ENCODE assay signal across 1 cellular context in the genomic region with DNA sequence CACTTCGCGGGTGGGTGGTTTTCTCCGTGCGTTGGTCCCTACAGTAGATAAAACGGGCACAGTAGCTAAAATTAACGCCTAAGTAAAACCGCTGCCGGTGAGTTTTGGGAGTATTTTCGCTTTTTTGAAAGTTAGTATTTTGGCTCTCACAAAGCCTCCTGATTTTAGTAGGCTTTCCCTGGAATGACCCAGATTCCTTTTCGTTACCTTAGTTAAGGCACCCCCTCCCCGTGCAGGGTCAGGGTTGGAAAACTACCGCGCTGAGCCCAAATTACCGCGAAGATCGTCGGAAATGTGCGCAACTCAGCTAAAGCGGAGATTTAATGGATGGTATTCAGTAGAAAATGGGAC.
A peak's percentile ranks its signal among the peaks of the same experiment; 100 is the strongest.
TF ChIP-seq lines count a peak whose summit lies in the region.

No MANE protein-coding gene starts in this region.

TF ChIP-seq in HepG2, 621 proteins besides CTCF, POLR2A, EP300 and RAD21 (continued from another document and continues in another):
- TF ChIP-seq, protein P1, sequence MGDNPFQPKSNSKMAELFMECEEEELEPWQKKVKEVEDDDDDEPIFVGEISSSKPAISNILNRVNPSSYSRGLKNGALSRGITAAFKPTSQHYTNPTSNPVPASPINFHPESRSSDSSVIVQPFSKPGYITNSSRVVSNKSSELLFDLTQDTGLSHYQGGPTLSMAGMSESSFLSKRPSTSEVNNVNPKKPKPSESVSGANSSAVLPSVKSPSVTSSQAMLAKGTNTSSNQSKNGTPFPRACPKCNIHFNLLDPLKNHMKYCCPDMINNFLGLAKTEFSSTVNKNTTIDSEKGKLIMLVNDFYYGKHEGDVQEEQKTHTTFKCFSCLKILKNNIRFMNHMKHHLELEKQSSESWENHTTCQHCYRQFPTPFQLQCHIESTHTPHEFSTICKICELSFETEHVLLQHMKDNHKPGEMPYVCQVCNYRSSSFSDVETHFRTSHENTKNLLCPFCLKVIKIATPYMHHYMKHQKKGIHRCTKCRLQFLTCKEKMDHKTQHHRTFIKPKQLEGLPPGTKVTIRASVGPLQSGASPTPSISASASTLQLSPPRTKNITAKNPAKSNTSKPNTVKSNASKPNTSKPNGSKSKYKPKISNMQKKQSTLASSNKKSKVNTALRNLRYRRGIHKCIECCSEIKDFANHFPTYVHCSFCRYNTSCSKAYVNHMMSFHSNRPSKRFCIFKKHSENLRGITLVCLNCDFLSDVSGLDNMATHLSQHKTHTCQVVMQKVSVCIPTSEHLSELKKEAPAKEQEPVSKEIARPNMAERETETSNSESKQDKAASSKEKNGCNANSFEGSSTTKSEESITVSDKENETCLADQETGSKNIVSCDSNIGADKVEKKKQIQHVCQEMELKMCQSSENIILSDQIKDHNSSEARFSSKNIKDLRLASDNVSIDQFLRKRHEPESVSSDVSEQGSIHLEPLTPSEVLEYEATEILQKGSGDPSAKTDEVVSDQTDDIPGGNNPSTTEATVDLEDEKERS (CRISPR knock-in tag; IDR thresholded peaks at IDR 0.05): no peak
- peak; percentile 73; the same call in 1 of the 2 replicates for TF ChIP-seq ZNF572 (CRISPR knock-in tag; IDR thresholded peaks at IDR 0.05)
- TF ChIP-seq KDM4B (CRISPR knock-in tag; IDR thresholded peaks at IDR 0.05): no peak
- TF ChIP-seq ZNF83 (CRISPR knock-in tag; IDR thresholded peaks at IDR 0.05; ENCODE audit: borderline replicate concordance): 0 out of 2 replicates have a peak, but pooled peaks have one; percentile 37
- no peak for TF ChIP-seq MIXL1 (CRISPR knock-in tag; IDR thresholded peaks at IDR 0.05)
- TF ChIP-seq, protein P2, sequence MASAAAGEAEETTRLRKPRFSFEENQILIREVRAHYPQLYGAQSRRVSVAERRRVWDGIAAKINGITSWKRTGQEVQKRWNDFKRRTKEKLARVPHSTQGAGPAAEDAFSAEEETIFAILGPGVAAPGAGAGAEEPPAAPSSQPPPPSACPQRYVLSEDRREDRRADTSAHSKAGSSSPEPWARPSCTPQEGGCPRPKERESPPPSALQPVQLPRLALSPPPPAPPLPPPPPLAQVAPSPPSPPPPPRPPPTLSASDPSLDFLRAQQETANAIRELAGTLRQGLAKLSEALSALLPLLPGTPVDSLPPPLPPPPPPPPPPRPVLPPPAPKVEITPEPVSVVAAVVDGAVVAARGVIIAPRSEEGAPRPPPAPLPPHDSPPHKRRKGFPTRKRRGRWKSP (CRISPR knock-in tag; IDR thresholded peaks at IDR 0.05): peak; percentile 15; the same call in 1 of the 2 replicates
- TF ChIP-seq, protein P3, sequence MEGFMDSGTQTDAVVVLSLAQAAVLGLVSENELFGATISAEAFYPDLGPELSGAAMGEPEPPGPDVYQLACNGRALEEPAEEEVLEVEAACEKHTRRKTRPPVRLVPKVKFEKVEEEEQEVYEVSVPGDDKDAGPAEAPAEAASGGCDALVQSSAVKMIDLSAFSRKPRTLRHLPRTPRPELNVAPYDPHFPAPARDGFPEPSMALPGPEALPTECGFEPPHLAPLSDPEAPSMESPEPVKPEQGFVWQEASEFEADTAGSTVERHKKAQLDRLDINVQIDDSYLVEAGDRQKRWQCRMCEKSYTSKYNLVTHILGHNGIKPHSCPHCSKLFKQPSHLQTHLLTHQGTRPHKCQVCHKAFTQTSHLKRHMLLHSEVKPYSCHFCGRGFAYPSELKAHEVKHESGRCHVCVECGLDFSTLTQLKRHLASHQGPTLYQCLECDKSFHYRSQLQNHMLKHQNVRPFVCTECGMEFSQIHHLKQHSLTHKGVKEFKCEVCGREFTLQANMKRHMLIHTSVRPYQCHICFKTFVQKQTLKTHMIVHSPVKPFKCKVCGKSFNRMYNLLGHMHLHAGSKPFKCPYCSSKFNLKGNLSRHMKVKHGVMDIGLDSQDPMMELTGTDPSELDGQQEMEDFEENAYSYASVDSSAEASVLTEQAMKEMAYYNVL (CRISPR knock-in tag; IDR thresholded peaks at IDR 0.05; ENCODE audit: borderline replicate concordance): peak; percentile 55; the same call in 1 of the 2 replicates
- TF ChIP-seq ZNF263 (CRISPR knock-in tag; IDR thresholded peaks at IDR 0.05): no peak
- TF ChIP-seq, protein P4, sequence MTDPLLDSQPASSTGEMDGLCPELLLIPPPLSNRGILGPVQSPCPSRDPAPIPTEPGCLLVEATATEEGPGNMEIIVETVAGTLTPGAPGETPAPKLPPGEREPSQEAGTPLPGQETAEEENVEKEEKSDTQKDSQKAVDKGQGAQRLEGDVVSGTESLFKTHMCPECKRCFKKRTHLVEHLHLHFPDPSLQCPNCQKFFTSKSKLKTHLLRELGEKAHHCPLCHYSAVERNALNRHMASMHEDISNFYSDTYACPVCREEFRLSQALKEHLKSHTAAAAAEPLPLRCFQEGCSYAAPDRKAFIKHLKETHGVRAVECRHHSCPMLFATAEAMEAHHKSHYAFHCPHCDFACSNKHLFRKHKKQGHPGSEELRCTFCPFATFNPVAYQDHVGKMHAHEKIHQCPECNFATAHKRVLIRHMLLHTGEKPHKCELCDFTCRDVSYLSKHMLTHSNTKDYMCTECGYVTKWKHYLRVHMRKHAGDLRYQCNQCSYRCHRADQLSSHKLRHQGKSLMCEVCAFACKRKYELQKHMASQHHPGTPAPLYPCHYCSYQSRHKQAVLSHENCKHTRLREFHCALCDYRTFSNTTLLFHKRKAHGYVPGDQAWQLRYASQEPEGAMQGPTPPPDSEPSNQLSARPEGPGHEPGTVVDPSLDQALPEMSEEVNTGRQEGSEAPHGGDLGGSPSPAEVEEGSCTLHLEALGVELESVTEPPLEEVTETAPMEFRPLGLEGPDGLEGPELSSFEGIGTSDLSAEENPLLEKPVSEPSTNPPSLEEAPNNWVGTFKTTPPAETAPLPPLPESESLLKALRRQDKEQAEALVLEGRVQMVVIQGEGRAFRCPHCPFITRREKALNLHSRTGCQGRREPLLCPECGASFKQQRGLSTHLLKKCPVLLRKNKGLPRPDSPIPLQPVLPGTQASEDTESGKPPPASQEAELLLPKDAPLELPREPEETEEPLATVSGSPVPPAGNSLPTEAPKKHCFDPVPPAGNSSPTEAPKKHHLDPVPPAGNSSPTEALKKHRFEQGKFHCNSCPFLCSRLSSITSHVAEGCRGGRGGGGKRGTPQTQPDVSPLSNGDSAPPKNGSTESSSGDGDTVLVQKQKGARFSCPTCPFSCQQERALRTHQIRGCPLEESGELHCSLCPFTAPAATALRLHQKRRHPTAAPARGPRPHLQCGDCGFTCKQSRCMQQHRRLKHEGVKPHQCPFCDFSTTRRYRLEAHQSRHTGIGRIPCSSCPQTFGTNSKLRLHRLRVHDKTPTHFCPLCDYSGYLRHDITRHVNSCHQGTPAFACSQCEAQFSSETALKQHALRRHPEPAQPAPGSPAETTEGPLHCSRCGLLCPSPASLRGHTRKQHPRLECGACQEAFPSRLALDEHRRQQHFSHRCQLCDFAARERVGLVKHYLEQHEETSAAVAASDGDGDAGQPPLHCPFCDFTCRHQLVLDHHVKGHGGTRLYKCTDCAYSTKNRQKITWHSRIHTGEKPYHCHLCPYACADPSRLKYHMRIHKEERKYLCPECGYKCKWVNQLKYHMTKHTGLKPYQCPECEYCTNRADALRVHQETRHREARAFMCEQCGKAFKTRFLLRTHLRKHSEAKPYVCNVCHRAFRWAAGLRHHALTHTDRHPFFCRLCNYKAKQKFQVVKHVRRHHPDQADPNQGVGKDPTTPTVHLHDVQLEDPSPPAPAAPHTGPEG (CRISPR knock-in tag; IDR thresholded peaks at IDR 0.05): 0 out of 2 replicates have a peak, but pooled peaks have one; percentile 10
- TF ChIP-seq, protein P5, sequence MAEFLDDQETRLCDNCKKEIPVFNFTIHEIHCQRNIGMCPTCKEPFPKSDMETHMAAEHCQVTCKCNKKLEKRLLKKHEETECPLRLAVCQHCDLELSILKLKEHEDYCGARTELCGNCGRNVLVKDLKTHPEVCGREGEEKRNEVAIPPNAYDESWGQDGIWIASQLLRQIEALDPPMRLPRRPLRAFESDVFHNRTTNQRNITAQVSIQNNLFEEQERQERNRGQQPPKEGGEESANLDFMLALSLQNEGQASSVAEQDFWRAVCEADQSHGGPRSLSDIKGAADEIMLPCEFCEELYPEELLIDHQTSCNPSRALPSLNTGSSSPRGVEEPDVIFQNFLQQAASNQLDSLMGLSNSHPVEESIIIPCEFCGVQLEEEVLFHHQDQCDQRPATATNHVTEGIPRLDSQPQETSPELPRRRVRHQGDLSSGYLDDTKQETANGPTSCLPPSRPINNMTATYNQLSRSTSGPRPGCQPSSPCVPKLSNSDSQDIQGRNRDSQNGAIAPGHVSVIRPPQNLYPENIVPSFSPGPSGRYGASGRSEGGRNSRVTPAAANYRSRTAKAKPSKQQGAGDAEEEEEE (CRISPR knock-in tag; IDR thresholded peaks at IDR 0.05; ENCODE audit: borderline replicate concordance): no peak
- TF ChIP-seq DR1 (CRISPR knock-in tag; IDR thresholded peaks at IDR 0.05): peak; percentile 92
- TF ChIP-seq, protein P6, sequence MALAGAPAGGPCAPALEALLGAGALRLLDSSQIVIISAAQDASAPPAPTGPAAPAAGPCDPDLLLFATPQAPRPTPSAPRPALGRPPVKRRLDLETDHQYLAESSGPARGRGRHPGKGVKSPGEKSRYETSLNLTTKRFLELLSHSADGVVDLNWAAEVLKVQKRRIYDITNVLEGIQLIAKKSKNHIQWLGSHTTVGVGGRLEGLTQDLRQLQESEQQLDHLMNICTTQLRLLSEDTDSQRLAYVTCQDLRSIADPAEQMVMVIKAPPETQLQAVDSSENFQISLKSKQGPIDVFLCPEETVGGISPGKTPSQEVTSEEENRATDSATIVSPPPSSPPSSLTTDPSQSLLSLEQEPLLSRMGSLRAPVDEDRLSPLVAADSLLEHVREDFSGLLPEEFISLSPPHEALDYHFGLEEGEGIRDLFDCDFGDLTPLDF (CRISPR knock-in tag; IDR thresholded peaks at IDR 0.05): no peak
- no peak for TF ChIP-seq FOSL1 (CRISPR knock-in tag; IDR thresholded peaks at IDR 0.05; ENCODE audit: borderline replicate concordance)
- TF ChIP-seq U2AF1 (optimal IDR thresholded peaks at IDR 0.05; ENCODE audit: low read depth, low read length): peak; percentile 4
- TF ChIP-seq, protein P7, sequence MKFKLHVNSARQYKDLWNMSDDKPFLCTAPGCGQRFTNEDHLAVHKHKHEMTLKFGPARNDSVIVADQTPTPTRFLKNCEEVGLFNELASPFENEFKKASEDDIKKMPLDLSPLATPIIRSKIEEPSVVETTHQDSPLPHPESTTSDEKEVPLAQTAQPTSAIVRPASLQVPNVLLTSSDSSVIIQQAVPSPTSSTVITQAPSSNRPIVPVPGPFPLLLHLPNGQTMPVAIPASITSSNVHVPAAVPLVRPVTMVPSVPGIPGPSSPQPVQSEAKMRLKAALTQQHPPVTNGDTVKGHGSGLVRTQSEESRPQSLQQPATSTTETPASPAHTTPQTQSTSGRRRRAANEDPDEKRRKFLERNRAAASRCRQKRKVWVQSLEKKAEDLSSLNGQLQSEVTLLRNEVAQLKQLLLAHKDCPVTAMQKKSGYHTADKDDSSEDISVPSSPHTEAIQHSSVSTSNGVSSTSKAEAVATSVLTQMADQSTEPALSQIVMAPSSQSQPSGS (CRISPR knock-in tag; IDR thresholded peaks at IDR 0.05): no peak
- TF ChIP-seq ZNF607 (CRISPR knock-in tag; IDR thresholded peaks at IDR 0.05; ENCODE audit: borderline replicate concordance): peak; percentile 68; the same call in 1 of the 2 replicates
- TF ChIP-seq ZBTB21 (CRISPR knock-in tag; IDR thresholded peaks at IDR 0.05): no peak
- TF ChIP-seq POLR2AphosphoS5 (IDR thresholded peaks at IDR 0.05; ENCODE audit: low read depth, low read length): peak; percentile 91
- TF ChIP-seq MTA3 (CRISPR knock-in tag; IDR thresholded peaks at IDR 0.05): no peak
- 0 out of 2 replicates have a peak, but pooled peaks have one; percentile 10 for TF ChIP-seq ISL2 (CRISPR knock-in tag; IDR thresholded peaks at IDR 0.05)
- no peak for TF ChIP-seq SMARCC2 (IDR thresholded peaks at IDR 0.05)
- no peak for TF ChIP-seq ZNF484 (CRISPR knock-in tag; IDR thresholded peaks at IDR 0.05; ENCODE audit: borderline replicate concordance, low read depth)
- peak; percentile 77 for TF ChIP-seq ZNF501 (CRISPR knock-in tag; IDR thresholded peaks at IDR 0.05)
- no peak for TF ChIP-seq GZF1 (CRISPR knock-in tag; IDR thresholded peaks at IDR 0.05)
- TF ChIP-seq KLF15 (CRISPR knock-in tag; IDR thresholded peaks at IDR 0.05; ENCODE audit: borderline replicate concordance): no peak
- TF ChIP-seq, protein P8, sequence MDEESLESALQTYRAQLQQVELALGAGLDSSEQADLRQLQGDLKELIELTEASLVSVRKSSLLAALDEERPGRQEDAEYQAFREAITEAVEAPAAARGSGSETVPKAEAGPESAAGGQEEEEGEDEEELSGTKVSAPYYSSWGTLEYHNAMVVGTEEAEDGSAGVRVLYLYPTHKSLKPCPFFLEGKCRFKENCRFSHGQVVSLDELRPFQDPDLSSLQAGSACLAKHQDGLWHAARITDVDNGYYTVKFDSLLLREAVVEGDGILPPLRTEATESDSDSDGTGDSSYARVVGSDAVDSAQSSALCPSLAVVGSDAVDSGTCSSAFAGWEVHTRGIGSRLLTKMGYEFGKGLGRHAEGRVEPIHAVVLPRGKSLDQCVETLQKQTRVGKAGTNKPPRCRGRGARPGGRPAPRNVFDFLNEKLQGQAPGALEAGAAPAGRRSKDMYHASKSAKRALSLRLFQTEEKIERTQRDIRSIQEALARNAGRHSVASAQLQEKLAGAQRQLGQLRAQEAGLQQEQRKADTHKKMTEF (CRISPR knock-in tag; IDR thresholded peaks at IDR 0.05): no peak; the same call in 1 of the 2 replicates
- TF ChIP-seq, protein P9, sequence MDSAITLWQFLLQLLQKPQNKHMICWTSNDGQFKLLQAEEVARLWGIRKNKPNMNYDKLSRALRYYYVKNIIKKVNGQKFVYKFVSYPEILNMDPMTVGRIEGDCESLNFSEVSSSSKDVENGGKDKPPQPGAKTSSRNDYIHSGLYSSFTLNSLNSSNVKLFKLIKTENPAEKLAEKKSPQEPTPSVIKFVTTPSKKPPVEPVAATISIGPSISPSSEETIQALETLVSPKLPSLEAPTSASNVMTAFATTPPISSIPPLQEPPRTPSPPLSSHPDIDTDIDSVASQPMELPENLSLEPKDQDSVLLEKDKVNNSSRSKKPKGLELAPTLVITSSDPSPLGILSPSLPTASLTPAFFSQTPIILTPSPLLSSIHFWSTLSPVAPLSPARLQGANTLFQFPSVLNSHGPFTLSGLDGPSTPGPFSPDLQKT (CRISPR knock-in tag; IDR thresholded peaks at IDR 0.05; ENCODE audit: borderline replicate concordance): no peak
- TF ChIP-seq RCOR2 (CRISPR knock-in tag; IDR thresholded peaks at IDR 0.05): no peak
- TF ChIP-seq, protein P10, sequence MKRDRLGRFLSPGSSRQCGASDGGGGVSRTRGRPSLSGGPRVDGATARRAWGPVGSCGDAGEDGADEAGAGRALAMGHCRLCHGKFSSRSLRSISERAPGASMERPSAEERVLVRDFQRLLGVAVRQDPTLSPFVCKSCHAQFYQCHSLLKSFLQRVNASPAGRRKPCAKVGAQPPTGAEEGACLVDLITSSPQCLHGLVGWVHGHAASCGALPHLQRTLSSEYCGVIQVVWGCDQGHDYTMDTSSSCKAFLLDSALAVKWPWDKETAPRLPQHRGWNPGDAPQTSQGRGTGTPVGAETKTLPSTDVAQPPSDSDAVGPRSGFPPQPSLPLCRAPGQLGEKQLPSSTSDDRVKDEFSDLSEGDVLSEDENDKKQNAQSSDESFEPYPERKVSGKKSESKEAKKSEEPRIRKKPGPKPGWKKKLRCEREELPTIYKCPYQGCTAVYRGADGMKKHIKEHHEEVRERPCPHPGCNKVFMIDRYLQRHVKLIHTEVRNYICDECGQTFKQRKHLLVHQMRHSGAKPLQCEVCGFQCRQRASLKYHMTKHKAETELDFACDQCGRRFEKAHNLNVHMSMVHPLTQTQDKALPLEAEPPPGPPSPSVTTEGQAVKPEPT (CRISPR knock-in tag; IDR thresholded peaks at IDR 0.05; ENCODE audit: low read depth): peak; percentile 54; the same call in 1 of the 2 replicates
- TF ChIP-seq, protein P11, sequence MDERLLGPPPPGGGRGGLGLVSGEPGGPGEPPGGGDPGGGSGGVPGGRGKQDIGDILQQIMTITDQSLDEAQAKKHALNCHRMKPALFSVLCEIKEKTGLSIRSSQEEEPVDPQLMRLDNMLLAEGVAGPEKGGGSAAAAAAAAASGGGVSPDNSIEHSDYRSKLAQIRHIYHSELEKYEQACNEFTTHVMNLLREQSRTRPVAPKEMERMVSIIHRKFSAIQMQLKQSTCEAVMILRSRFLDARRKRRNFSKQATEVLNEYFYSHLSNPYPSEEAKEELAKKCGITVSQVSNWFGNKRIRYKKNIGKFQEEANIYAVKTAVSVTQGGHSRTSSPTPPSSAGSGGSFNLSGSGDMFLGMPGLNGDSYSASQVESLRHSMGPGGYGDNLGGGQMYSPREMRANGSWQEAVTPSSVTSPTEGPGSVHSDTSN (CRISPR knock-in tag; IDR thresholded peaks at IDR 0.05): no peak
